8 cellular contexts compared by ENCODE assay signal in genomic region chr10:80461208-80462183, GRCh38. TPM values are rescaled to one million over a fixed set of nuclear protein-coding genes. Genes with fewer than 3 reads are reported as not detected.
A peak's percentile ranks its signal among the peaks of the same experiment; 100 is the strongest.
DNase-seq lines count a peak whose midpoint lies in the region; ATAC-seq and TF ChIP-seq lines count a peak whose summit lies in the region.

No MANE protein-coding gene starts in this region.

- peaks cover 89% of the 10 kb centered on the region for H3K4me1 ChIP-seq in hepatocyte (ENCODE audit: insufficient read depth)

- H4K20me1 ChIP-seq in hepatocyte (ENCODE audit: insufficient read depth, poor library complexity, severe bottlenecking), result peaks cover 92% of the 10 kb centered on the region

- H3K9me3 Mint-ChIP-seq in activated T-cell treated with anti-CD3 and anti-CD28 coated beads, Interleukin-2, amount 50 U/mL, for 72 hours, result no peaks in the 10 kb centered on the region
- H3K9me3 Mint-ChIP-seq in stimulated activated naive B cell treated with anti-CD40 and anti-IgM and Interleukin-4, amounts not matched to agents 10 μg/mL and 1 μg/mL and 100 μg/mL, for 72 hours, result no peaks in the 10 kb centered on the region

- no peaks in the 10 kb centered on the region for H3K27me3 Mint-ChIP-seq in activated T-cell treated with anti-CD3 and anti-CD28 coated beads, Interleukin-2, amount 50 U/mL, for 72 hours (ENCODE audit: low read depth)
- no peaks in the 10 kb centered on the region for H3K27me3 Mint-ChIP-seq in stimulated activated naive B cell treated with anti-CD40 and anti-IgM and Interleukin-4, amounts not matched to agents 10 μg/mL and 1 μg/mL and 100 μg/mL, for 72 hours

- H3K27ac Mint-ChIP-seq in activated T-cell treated with anti-CD3 and anti-CD28 coated beads, Interleukin-2, amount 50 U/mL, for 72 hours, result peak overlapping the region; percentile 93
- H3K27ac Mint-ChIP-seq in stimulated activated naive B cell treated with anti-CD40 and anti-IgM and Interleukin-4, amounts not matched to agents 10 μg/mL and 1 μg/mL and 100 μg/mL, for 72 hours, result peak overlapping the region; percentile 43

- no peak for TF ChIP-seq CTCF in hepatocyte (IDR thresholded peaks at IDR 0.05; ENCODE audit: poor library complexity)

- 80% methylated on average over 8 of the region's 8 CpGs for WGBS in hepatocyte (ENCODE audit: low lambda C conversion rate, missing lambda C conversion rate)

- no peaks in the 10 kb centered on the region for H3K27me3 ChIP-seq in hepatocyte

- H3K27ac ChIP-seq in hepatocyte, result peak overlapping the region; percentile 79

- H3K4me1 Mint-ChIP-seq in activated T-cell treated with anti-CD3 and anti-CD28 coated beads, Interleukin-2, amount 50 U/mL, for 72 hours (ENCODE audit: low read depth), result peaks cover 100% of the 10 kb centered on the region
- H3K4me1 Mint-ChIP-seq in stimulated activated naive B cell treated with anti-CD40 and anti-IgM and Interleukin-4, amounts not matched to agents 10 μg/mL and 1 μg/mL and 100 μg/mL, for 72 hours, result peaks cover 72 to 88% of the 10 kb centered on the region in 2 donors

- no peaks in the 10 kb centered on the region for H3K36me3 ChIP-seq in hepatocyte (replicated peaks; ENCODE audit: insufficient read depth, low read depth)

- peaks cover 98% of the 10 kb centered on the region for H3K79me2 ChIP-seq in hepatocyte

- H3K4me3 ChIP-seq in hepatocyte, result no peak overlapping the region

- H3K36me3 Mint-ChIP-seq in activated T-cell treated with anti-CD3 and anti-CD28 coated beads, Interleukin-2, amount 50 U/mL, for 72 hours (ENCODE audit: insufficient read depth in 2 of 2), result peaks cover 3 to 4% of the 10 kb centered on the region in 2 donors
- H3K36me3 Mint-ChIP-seq in stimulated activated naive B cell treated with anti-CD40 and anti-IgM and Interleukin-4, amounts not matched to agents 10 μg/mL and 1 μg/mL and 100 μg/mL, for 72 hours, result peaks cover 0 to 5% of the 10 kb centered on the region in 2 donors

- peak overlapping the region; percentile 65 for H3K4me2 ChIP-seq in hepatocyte

- H3K9me3 ChIP-seq in hepatocyte (ENCODE audit: low read depth), result no peaks in the 10 kb centered on the region

- DNase-seq in NOMO-1 (lab: John Stamatoyannopoulos, UW; ENCODE audit: unreplicated experiment in 2 of 2) (peak; percentile 15 to 28), NOMO-1 treated with dmso at 0.1 percent for 144 hours (lab: John Stamatoyannopoulos, UW; ENCODE audit: unreplicated experiment) (no peak), hepatocyte (ENCODE audit: low spot score) (no peak), A172 (ENCODE audit: low spot score) (no peak), iPS-NIHi11 (ENCODE audit: low spot score) (no peak)
- DNase-seq in activated T-cell treated with anti-CD3 and anti-CD28 coated beads, Interleukin-2, amount 50 U/mL, for 72 hours, result no peak
- DNase-seq in stimulated activated naive B cell treated with anti-CD40 and anti-IgM and Interleukin-4, amounts not matched to agents 10 μg/mL and 1 μg/mL and 100 μg/mL, for 72 hours, result no peak

- H3K4me3 Mint-ChIP-seq in activated T-cell treated with anti-CD3 and anti-CD28 coated beads, Interleukin-2, amount 50 U/mL, for 72 hours, result peak overlapping the region; percentile 84 to 95
- peak overlapping the region in 1 of 2 donors; percentile 5 for H3K4me3 Mint-ChIP-seq in stimulated activated naive B cell treated with anti-CD40 and anti-IgM and Interleukin-4, amounts not matched to agents 10 μg/mL and 1 μg/mL and 100 μg/mL, for 72 hours

- H3K9me2 ChIP-seq in hepatocyte (replicated peaks; ENCODE audit: insufficient read depth), result no peaks in the 10 kb centered on the region

- no peak overlapping the region for H2AFZ ChIP-seq in hepatocyte

- ATAC-seq in activated T-cell treated with anti-CD3 and anti-CD28 coated beads, Interleukin-2, amount 50 U/mL, for 72 hours (replicated peaks in 1 of 2), result no peak
- no peak for ATAC-seq in stimulated activated naive B cell treated with anti-CD40 and anti-IgM and Interleukin-4, amounts not matched to agents 10 μg/mL and 1 μg/mL and 100 μg/mL, for 72 hours (replicated peaks)
- ATAC-seq in GM18498 (IDR thresholded peaks at IDR 0.05; ENCODE audit: unreplicated experiment), result no peak

RNA-seq across cellular contexts. Expression of gene TSPAN14, which starts 7.4 kb away (rescaled TPM):
- 10 to 100 TPM; 44.2 to 47.8 TPM for total RNA-seq in activated T-cell treated with anti-CD3 and anti-CD28 coated beads, Interleukin-2, amount 50 U/mL, for 72 hours
- total RNA-seq in hepatocyte, result 55.1 and 65.9 TPM in 2 replicates
- polyA plus RNA-seq in hepatocyte, result 90.4 and 104 TPM in 2 replicates
- 35.0 and 38.4 TPM in 2 replicates for total RNA-seq in A172 (2014; rRNA removed; shearing (Covaris generic))

RNA-seq across cellular contexts. Expression of gene PRXL2A, which starts 53.1 kb away (rescaled TPM):
- 10 to 100 TPM; 11.0 to 15.5 TPM for total RNA-seq in activated T-cell treated with anti-CD3 and anti-CD28 coated beads, Interleukin-2, amount 50 U/mL, for 72 hours
- total RNA-seq in hepatocyte, result 159 and 166 TPM in 2 replicates
- polyA plus RNA-seq in hepatocyte, result 214 and 222 TPM in 2 replicates
- 28.0 and 31.4 TPM in 2 replicates for total RNA-seq in A172 (2014; rRNA removed; shearing (Covaris generic))

Comparison
In these comparisons a context has a peak if more than half of its experiments do, and no peak if none do; other contexts are left out.
1. DNase-seq: peak in NOMO-1 (2 of 2); none in NOMO-1 treated with dmso at 0.1 percent for 144 hours (single experiment), activated T-cell treated with anti-CD3 and anti-CD28 coated beads, Interleukin-2, amount 50 U/mL, for 72 hours (0 of 2), hepatocyte (single experiment), stimulated activated naive B cell treated with anti-CD40 and anti-IgM and Interleukin-4, amounts not matched to agents 10 μg/mL and 1 μg/mL and 100 μg/mL, for 72 hours (single experiment), A172 (single experiment) and iPS-NIHi11 (single experiment).